ENCODE assay signal across 8 cellular contexts in genomic region chr4:81314196-81314896, GRCh38.
DNase-seq lines count a peak whose midpoint lies in the region; ATAC-seq, FAIRE-seq and TF ChIP-seq lines count a peak whose summit lies in the region.

No MANE protein-coding gene starts in this region.

- intact Hi-C loops in CD14-positive monocyte (cut with micrococcal nuclease), result no loop called here
- intact Hi-C loops in activated CD4-positive, alpha-beta T cell treated with anti-CD3 and anti-CD28 coated beads, Interleukin-2, amount 10 ng/mL, durations not matched to agents 24 days and 14 days (cut with micrococcal nuclease), result no loop called here

- no peaks in the 10 kb centered on the region for H3K27me3 Mint-ChIP-seq in CD14-positive monocyte (ENCODE audit: low read depth in 3 of 3)
- H3K27me3 Mint-ChIP-seq in activated CD4-positive, alpha-beta T cell treated with anti-CD3 and anti-CD28 coated beads, Interleukin-2, amount 10 ng/mL, durations not matched to agents 24 days and 14 days, result no peaks in the 10 kb centered on the region
- H3K27me3 Mint-ChIP-seq in CD8-positive, alpha-beta memory T cell, result peaks cover 0 to 7% of the 10 kb centered on the region in 2 donors

- CTCF ChIA-PET in CD8-positive, alpha-beta memory T cell (lab: Charles Lee), result no interaction called here

- H3K4me1 ChIP-seq in small intestine (ENCODE audit: control insufficient read depth in 2 of 2, insufficient read depth in 1 of 2, low read depth in 1 of 2, low read length in 1 of 2), result peaks cover 0 to 3% of the 10 kb centered on the region in 2 donors
- H3K4me1 ChIP-seq in CD8-positive, alpha-beta memory T cell (ENCODE audit: insufficient read depth, low read length), result no peaks in the 10 kb centered on the region

- DNase-seq in NCI-H2171 treated with DMSO at 0.1 percent for 48 hours (lab: John Stamatoyannopoulos, UW) (peak; percentile 77), fibroblast of mammary gland (ENCODE audit: low read depth) (peak; percentile 90), small intestine (peak; percentile 100), NCI-H226 (no peak), CD14-positive monocyte (ENCODE audit: low spot score) (no peak)
- DNase-seq in activated CD4-positive, alpha-beta T cell treated with anti-CD3 and anti-CD28 coated beads, Interleukin-2, amount 10 ng/mL, durations not matched to agents 24 days and 14 days, result no peak
- no peak for DNase-seq in CD8-positive, alpha-beta memory T cell

- H3K9me3 ChIP-seq in small intestine (ENCODE audit: control insufficient read depth, low read depth), result no peaks in the 10 kb centered on the region
- H3K9me3 ChIP-seq in CD8-positive, alpha-beta memory T cell (ENCODE audit: low read length), result no peaks in the 10 kb centered on the region

- H3K27ac ChIP-seq in small intestine (ENCODE audit: low read depth in 1 of 2, low read length in 1 of 2), result peak overlapping the region; percentile 62 to 89
- H3K27ac ChIP-seq in CD8-positive, alpha-beta memory T cell (ENCODE audit: low read depth, low read length), result no peak overlapping the region

- TF ChIP-seq CTCF in fibroblast of mammary gland (conservative IDR thresholded peaks at IDR 0.05; ENCODE audit: control insufficient read depth, insufficient read depth, low read depth, low read length) (no peak), CD14-positive monocyte (IDR thresholded peaks at IDR 0.05) (no peak)

- no peaks in the 10 kb centered on the region for H3K36me3 ChIP-seq in small intestine (ENCODE audit: control insufficient read depth in 2 of 2, insufficient read depth in 2 of 2, low read length in 2 of 2)
- no peaks in the 10 kb centered on the region for H3K36me3 ChIP-seq in CD8-positive, alpha-beta memory T cell (ENCODE audit: insufficient read depth, low read length)

- no peaks in the 10 kb centered on the region for H3K4me1 Mint-ChIP-seq in CD14-positive monocyte
- H3K4me1 Mint-ChIP-seq in activated CD4-positive, alpha-beta T cell treated with anti-CD3 and anti-CD28 coated beads, Interleukin-2, amount 10 ng/mL, durations not matched to agents 24 days and 14 days, result no peaks in the 10 kb centered on the region
- H3K4me1 Mint-ChIP-seq in CD8-positive, alpha-beta memory T cell, result peaks cover 0 to 5% (median 0%) of the 10 kb centered on the region in 3 donors

- 8 to 32% (median 15%) methylated on average over 6 of the region's 6 CpGs for WGBS in small intestine, 3 donors

- FAIRE-seq in small intestine (lab: Jason Lieb, UNC), result peak; percentile 89

- no peak overlapping the region for H3K4me3 Mint-ChIP-seq in CD14-positive monocyte
- no peak overlapping the region for H3K4me3 Mint-ChIP-seq in activated CD4-positive, alpha-beta T cell treated with anti-CD3 and anti-CD28 coated beads, Interleukin-2, amount 10 ng/mL, durations not matched to agents 24 days and 14 days
- H3K4me3 Mint-ChIP-seq in CD8-positive, alpha-beta memory T cell, result no peak overlapping the region

- H3K27ac Mint-ChIP-seq in CD14-positive monocyte, result no peak overlapping the region
- H3K27ac Mint-ChIP-seq in activated CD4-positive, alpha-beta T cell treated with anti-CD3 and anti-CD28 coated beads, Interleukin-2, amount 10 ng/mL, durations not matched to agents 24 days and 14 days, result no peak overlapping the region
- H3K27ac Mint-ChIP-seq in CD8-positive, alpha-beta memory T cell, result no peak overlapping the region

- H3K9me3 Mint-ChIP-seq in CD14-positive monocyte, result peaks cover 0 to 3% (median 0%) of the 10 kb centered on the region in 7 donors
- no peaks in the 10 kb centered on the region for H3K9me3 Mint-ChIP-seq in activated CD4-positive, alpha-beta T cell treated with anti-CD3 and anti-CD28 coated beads, Interleukin-2, amount 10 ng/mL, durations not matched to agents 24 days and 14 days
- H3K9me3 Mint-ChIP-seq in CD8-positive, alpha-beta memory T cell, result peaks cover 0 to 4% (median 0%) of the 10 kb centered on the region in 5 donors

- H3K36me3 Mint-ChIP-seq in CD14-positive monocyte, result no peaks in the 10 kb centered on the region
- no peaks in the 10 kb centered on the region for H3K36me3 Mint-ChIP-seq in activated CD4-positive, alpha-beta T cell treated with anti-CD3 and anti-CD28 coated beads, Interleukin-2, amount 10 ng/mL, durations not matched to agents 24 days and 14 days (ENCODE audit: low read depth)
- H3K36me3 Mint-ChIP-seq in CD8-positive, alpha-beta memory T cell, result no peaks in the 10 kb centered on the region

- peak; percentile 65 for ATAC-seq in GM19395 (IDR thresholded peaks at IDR 0.05; ENCODE audit: unreplicated experiment)

- no peaks in the 10 kb centered on the region for H3K27me3 ChIP-seq in small intestine (ENCODE audit: control insufficient read depth in 2 of 2, insufficient read depth in 2 of 2, low read length in 2 of 2)
- H3K27me3 ChIP-seq in CD8-positive, alpha-beta memory T cell (ENCODE audit: insufficient read depth, low read length, poor library complexity, severe bottlenecking), result no peaks in the 10 kb centered on the region

- H3K4me3 ChIP-seq in fibroblast of mammary gland (ENCODE audit: control insufficient read depth, low read depth, low read length), result no peak overlapping the region
- H3K4me3 ChIP-seq in small intestine (ENCODE audit: low read depth in 1 of 2, low read length in 2 of 2), result no peak overlapping the region
- H3K4me3 ChIP-seq in CD8-positive, alpha-beta memory T cell (ENCODE audit: low read length), result no peak overlapping the region

- POLR2A ChIA-PET in CD8-positive, alpha-beta memory T cell (lab: Charles Lee), result no interaction called here

Comparison
In these comparisons a context has a peak if more than half of its experiments do, and no peak if none do; other contexts are left out.
1. DNase-seq: peak in NCI-H2171 treated with DMSO at 0.1 percent for 48 hours (single experiment), fibroblast of mammary gland (single experiment) and small intestine (single experiment); none in NCI-H226 (single experiment), CD14-positive monocyte (single experiment), activated CD4-positive, alpha-beta T cell treated with anti-CD3 and anti-CD28 coated beads, Interleukin-2, amount 10 ng/mL, durations not matched to agents 24 days and 14 days (single experiment) and CD8-positive, alpha-beta memory T cell (0 of 5).